ENCODE assay signal across 1 cellular context in genomic region chr4:51844157-51845054, GRCh38.
A peak's percentile ranks its signal among the peaks of the same experiment; 100 is the strongest.
TF ChIP-seq lines count a peak whose summit lies in the region.

No MANE protein-coding gene starts in this region.

TF ChIP-seq in HepG2, 621 proteins besides CTCF, POLR2A, EP300 and RAD21 (continued from another document and continues in another):
- no peak for TF ChIP-seq ZNF713 (CRISPR knock-in tag; IDR thresholded peaks at IDR 0.05)
- no peak for TF ChIP-seq ZNF446 (CRISPR knock-in tag; IDR thresholded peaks at IDR 0.05)
- no peak; the same call in 1 of the 2 replicates for TF ChIP-seq AHR (CRISPR knock-in tag; IDR thresholded peaks at IDR 0.05)
- no peak for TF ChIP-seq PBX2 (CRISPR knock-in tag; IDR thresholded peaks at IDR 0.05)
- TF ChIP-seq SRF (IDR thresholded peaks at IDR 0.05; ENCODE audit: low read depth, low read length) = 0 out of 2 replicates have a peak, but pooled peaks have one; percentile 8
- TF ChIP-seq RFXAP (CRISPR knock-in tag; IDR thresholded peaks at IDR 0.05; ENCODE audit: borderline replicate concordance) = no peak
- TF ChIP-seq SETDB1 (CRISPR knock-in tag; IDR thresholded peaks at IDR 0.05; ENCODE audit: borderline replicate concordance) = no peak
- TF ChIP-seq ARNT (IDR thresholded peaks at IDR 0.05) = no peak
- TF ChIP-seq ZNF737 (CRISPR knock-in tag; IDR thresholded peaks at IDR 0.05; ENCODE audit: borderline replicate concordance) = no peak
- no peak for TF ChIP-seq CREB1 (IDR thresholded peaks at IDR 0.05)
- TF ChIP-seq CREB1 (CRISPR knock-in tag; IDR thresholded peaks at IDR 0.05) = peak; percentile 50; the same call in 1 of the 2 replicates
- TF ChIP-seq CREB3 (CRISPR knock-in tag; IDR thresholded peaks at IDR 0.05) = no peak
- TF ChIP-seq ZNF607 (CRISPR knock-in tag; IDR thresholded peaks at IDR 0.05; ENCODE audit: borderline replicate concordance) = peak; percentile 54; the same call in 1 of the 2 replicates
- TF ChIP-seq PHF20 (CRISPR knock-in tag; IDR thresholded peaks at IDR 0.05) = peak; percentile 54; the same call in 1 of the 2 replicates
- TF ChIP-seq, protein P1, sequence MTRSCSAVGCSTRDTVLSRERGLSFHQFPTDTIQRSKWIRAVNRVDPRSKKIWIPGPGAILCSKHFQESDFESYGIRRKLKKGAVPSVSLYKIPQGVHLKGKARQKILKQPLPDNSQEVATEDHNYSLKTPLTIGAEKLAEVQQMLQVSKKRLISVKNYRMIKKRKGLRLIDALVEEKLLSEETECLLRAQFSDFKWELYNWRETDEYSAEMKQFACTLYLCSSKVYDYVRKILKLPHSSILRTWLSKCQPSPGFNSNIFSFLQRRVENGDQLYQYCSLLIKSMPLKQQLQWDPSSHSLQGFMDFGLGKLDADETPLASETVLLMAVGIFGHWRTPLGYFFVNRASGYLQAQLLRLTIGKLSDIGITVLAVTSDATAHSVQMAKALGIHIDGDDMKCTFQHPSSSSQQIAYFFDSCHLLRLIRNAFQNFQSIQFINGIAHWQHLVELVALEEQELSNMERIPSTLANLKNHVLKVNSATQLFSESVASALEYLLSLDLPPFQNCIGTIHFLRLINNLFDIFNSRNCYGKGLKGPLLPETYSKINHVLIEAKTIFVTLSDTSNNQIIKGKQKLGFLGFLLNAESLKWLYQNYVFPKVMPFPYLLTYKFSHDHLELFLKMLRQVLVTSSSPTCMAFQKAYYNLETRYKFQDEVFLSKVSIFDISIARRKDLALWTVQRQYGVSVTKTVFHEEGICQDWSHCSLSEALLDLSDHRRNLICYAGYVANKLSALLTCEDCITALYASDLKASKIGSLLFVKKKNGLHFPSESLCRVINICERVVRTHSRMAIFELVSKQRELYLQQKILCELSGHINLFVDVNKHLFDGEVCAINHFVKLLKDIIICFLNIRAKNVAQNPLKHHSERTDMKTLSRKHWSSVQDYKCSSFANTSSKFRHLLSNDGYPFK (CRISPR knock-in tag; IDR thresholded peaks at IDR 0.05; ENCODE audit: borderline replicate concordance) = peak; percentile 61; the same call in 1 of the 2 replicates
- 0 out of 2 replicates have a peak, but pooled peaks have one; percentile 50 for TF ChIP-seq SP140L (CRISPR knock-in tag; IDR thresholded peaks at IDR 0.05; ENCODE audit: borderline replicate concordance)
- 0 out of 2 replicates have a peak, but pooled peaks have one; percentile 68 for TF ChIP-seq NKX3-1 (CRISPR knock-in tag; IDR thresholded peaks at IDR 0.05)
- TF ChIP-seq RARA (CRISPR knock-in tag; IDR thresholded peaks at IDR 0.05) = no peak
- no peak for TF ChIP-seq ZNF747 (CRISPR knock-in tag; IDR thresholded peaks at IDR 0.05; ENCODE audit: borderline replicate concordance)
- TF ChIP-seq EEA1 (CRISPR knock-in tag; IDR thresholded peaks at IDR 0.05; ENCODE audit: borderline replicate concordance) = no peak
- TF ChIP-seq, protein P2, sequence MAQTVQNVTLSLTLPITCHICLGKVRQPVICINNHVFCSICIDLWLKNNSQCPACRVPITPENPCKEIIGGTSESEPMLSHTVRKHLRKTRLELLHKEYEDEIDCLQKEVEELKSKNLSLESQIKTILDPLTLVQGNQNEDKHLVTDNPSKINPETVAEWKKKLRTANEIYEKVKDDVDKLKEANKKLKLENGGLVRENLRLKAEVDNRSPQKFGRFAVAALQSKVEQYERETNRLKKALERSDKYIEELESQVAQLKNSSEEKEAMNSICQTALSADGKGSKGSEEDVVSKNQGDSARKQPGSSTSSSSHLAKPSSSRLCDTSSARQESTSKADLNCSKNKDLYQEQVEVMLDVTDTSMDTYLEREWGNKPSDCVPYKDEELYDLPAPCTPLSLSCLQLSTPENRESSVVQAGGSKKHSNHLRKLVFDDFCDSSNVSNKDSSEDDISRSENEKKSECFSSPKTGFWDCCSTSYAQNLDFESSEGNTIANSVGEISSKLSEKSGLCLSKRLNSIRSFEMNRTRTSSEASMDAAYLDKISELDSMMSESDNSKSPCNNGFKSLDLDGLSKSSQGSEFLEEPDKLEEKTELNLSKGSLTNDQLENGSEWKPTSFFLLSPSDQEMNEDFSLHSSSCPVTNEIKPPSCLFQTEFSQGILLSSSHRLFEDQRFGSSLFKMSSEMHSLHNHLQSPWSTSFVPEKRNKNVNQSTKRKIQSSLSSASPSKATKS (CRISPR knock-in tag; IDR thresholded peaks at IDR 0.05) = no peak
- TF ChIP-seq ZMYM3 (CRISPR knock-in tag; IDR thresholded peaks at IDR 0.05) = no peak
- no peak for TF ChIP-seq ZFP36L1 (CRISPR knock-in tag; IDR thresholded peaks at IDR 0.05)
- TF ChIP-seq, protein P3, sequence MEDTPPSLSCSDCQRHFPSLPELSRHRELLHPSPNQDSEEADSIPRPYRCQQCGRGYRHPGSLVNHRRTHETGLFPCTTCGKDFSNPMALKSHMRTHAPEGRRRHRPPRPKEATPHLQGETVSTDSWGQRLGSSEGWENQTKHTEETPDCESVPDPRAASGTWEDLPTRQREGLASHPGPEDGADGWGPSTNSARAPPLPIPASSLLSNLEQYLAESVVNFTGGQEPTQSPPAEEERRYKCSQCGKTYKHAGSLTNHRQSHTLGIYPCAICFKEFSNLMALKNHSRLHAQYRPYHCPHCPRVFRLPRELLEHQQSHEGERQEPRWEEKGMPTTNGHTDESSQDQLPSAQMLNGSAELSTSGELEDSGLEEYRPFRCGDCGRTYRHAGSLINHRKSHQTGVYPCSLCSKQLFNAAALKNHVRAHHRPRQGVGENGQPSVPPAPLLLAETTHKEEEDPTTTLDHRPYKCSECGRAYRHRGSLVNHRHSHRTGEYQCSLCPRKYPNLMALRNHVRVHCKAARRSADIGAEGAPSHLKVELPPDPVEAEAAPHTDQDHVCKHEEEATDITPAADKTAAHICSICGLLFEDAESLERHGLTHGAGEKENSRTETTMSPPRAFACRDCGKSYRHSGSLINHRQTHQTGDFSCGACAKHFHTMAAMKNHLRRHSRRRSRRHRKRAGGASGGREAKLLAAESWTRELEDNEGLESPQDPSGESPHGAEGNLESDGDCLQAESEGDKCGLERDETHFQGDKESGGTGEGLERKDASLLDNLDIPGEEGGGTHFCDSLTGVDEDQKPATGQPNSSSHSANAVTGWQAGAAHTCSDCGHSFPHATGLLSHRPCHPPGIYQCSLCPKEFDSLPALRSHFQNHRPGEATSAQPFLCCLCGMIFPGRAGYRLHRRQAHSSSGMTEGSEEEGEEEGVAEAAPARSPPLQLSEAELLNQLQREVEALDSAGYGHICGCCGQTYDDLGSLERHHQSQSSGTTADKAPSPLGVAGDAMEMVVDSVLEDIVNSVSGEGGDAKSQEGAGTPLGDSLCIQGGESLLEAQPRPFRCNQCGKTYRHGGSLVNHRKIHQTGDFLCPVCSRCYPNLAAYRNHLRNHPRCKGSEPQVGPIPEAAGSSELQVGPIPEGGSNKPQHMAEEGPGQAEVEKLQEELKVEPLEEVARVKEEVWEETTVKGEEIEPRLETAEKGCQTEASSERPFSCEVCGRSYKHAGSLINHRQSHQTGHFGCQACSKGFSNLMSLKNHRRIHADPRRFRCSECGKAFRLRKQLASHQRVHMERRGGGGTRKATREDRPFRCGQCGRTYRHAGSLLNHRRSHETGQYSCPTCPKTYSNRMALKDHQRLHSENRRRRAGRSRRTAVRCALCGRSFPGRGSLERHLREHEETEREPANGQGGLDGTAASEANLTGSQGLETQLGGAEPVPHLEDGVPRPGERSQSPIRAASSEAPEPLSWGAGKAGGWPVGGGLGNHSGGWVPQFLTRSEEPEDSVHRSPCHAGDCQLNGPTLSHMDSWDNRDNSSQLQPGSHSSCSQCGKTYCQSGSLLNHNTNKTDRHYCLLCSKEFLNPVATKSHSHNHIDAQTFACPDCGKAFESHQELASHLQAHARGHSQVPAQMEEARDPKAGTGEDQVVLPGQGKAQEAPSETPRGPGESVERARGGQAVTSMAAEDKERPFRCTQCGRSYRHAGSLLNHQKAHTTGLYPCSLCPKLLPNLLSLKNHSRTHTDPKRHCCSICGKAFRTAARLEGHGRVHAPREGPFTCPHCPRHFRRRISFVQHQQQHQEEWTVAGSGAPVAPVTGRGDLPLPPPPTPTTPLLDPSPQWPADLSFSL (CRISPR knock-in tag; IDR thresholded peaks at IDR 0.05) = no peak
- peak; percentile 80 for TF ChIP-seq PHF21A (CRISPR knock-in tag; IDR thresholded peaks at IDR 0.05)
- TF ChIP-seq PAX8 (CRISPR knock-in tag; IDR thresholded peaks at IDR 0.05; ENCODE audit: borderline replicate concordance) = no peak
- TF ChIP-seq ZNF550 (CRISPR knock-in tag; IDR thresholded peaks at IDR 0.05; ENCODE audit: borderline replicate concordance) = no peak
- peak; percentile 54 for TF ChIP-seq CBX1 (IDR thresholded peaks at IDR 0.05; ENCODE audit: low read depth)
- TF ChIP-seq ZBTB38 (CRISPR knock-in tag; IDR thresholded peaks at IDR 0.05) = 0 out of 2 replicates have a peak, but pooled peaks have one; percentile 38
- TF ChIP-seq CBFB (CRISPR knock-in tag; IDR thresholded peaks at IDR 0.05) = no peak
- no peak for TF ChIP-seq ZNF75D (CRISPR knock-in tag; IDR thresholded peaks at IDR 0.05; ENCODE audit: borderline replicate concordance)
- no peak for TF ChIP-seq ATF5 (CRISPR knock-in tag; IDR thresholded peaks at IDR 0.05; ENCODE audit: low read depth)
- peak; percentile 62 for TF ChIP-seq HNRNPK (IDR thresholded peaks at IDR 0.05; ENCODE audit: low read depth, low read length, poor library complexity, severe bottlenecking)
- TF ChIP-seq GTF2F1 (IDR thresholded peaks at IDR 0.05; ENCODE audit: low read length) = no peak
- peak; percentile 71 for TF ChIP-seq HCFC1 (IDR thresholded peaks at IDR 0.05; ENCODE audit: low read depth, low read length)
- TF ChIP-seq ZBTB20 (CRISPR knock-in tag; IDR thresholded peaks at IDR 0.05; ENCODE audit: borderline replicate concordance, low read depth) = no peak; the same call in 1 of the 2 replicates
- TF ChIP-seq, protein P4, sequence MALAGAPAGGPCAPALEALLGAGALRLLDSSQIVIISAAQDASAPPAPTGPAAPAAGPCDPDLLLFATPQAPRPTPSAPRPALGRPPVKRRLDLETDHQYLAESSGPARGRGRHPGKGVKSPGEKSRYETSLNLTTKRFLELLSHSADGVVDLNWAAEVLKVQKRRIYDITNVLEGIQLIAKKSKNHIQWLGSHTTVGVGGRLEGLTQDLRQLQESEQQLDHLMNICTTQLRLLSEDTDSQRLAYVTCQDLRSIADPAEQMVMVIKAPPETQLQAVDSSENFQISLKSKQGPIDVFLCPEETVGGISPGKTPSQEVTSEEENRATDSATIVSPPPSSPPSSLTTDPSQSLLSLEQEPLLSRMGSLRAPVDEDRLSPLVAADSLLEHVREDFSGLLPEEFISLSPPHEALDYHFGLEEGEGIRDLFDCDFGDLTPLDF (CRISPR knock-in tag; IDR thresholded peaks at IDR 0.05) = no peak
- TF ChIP-seq SMAD3 (CRISPR knock-in tag; IDR thresholded peaks at IDR 0.05) = peak; percentile 24; the same call in 1 of the 2 replicates
- TF ChIP-seq ZNF672 (CRISPR knock-in tag; IDR thresholded peaks at IDR 0.05) = no peak
- TF ChIP-seq ZNF180 (CRISPR knock-in tag; IDR thresholded peaks at IDR 0.05; ENCODE audit: borderline replicate concordance, low read depth) = no peak
- TF ChIP-seq, protein P5, sequence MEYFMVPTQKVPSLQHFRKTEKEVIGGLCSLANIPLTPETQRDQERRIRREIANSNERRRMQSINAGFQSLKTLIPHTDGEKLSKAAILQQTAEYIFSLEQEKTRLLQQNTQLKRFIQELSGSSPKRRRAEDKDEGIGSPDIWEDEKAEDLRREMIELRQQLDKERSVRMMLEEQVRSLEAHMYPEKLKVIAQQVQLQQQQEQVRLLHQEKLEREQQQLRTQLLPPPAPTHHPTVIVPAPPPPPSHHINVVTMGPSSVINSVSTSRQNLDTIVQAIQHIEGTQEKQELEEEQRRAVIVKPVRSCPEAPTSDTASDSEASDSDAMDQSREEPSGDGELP (IDR thresholded peaks at IDR 0.05; ENCODE audit: borderline replicate concordance, low read depth) = no peak
- no peak for TF ChIP-seq ZNF326 (CRISPR knock-in tag; IDR thresholded peaks at IDR 0.05; ENCODE audit: borderline replicate concordance)
- peak; percentile 76 for TF ChIP-seq ZBTB7B (CRISPR knock-in tag; IDR thresholded peaks at IDR 0.05)
- TF ChIP-seq ZNF44 (CRISPR knock-in tag; IDR thresholded peaks at IDR 0.05) = no peak
- TF ChIP-seq POLR2AphosphoS5 (IDR thresholded peaks at IDR 0.05; ENCODE audit: low read depth, low read length) = peak; percentile 74
- no peak for TF ChIP-seq FOXA1 (IDR thresholded peaks at IDR 0.05)
- TF ChIP-seq FOXA1 (CRISPR knock-in tag; IDR thresholded peaks at IDR 0.05) = no peak
- peak; percentile 81 for TF ChIP-seq ZSCAN25 (CRISPR knock-in tag; IDR thresholded peaks at IDR 0.05)
- TF ChIP-seq NFIB (CRISPR knock-in tag; IDR thresholded peaks at IDR 0.05; ENCODE audit: borderline replicate concordance) = no peak
- TF ChIP-seq NCOA2 (CRISPR knock-in tag; IDR thresholded peaks at IDR 0.05) = peak; percentile 10; the same call in 1 of the 2 replicates
- no peak for TF ChIP-seq ZNF431 (CRISPR knock-in tag; IDR thresholded peaks at IDR 0.05; ENCODE audit: borderline replicate concordance, low read depth)
- TF ChIP-seq ZNF652 (CRISPR knock-in tag; IDR thresholded peaks at IDR 0.05; ENCODE audit: borderline replicate concordance, low read depth) = no peak
- TF ChIP-seq, protein P6, sequence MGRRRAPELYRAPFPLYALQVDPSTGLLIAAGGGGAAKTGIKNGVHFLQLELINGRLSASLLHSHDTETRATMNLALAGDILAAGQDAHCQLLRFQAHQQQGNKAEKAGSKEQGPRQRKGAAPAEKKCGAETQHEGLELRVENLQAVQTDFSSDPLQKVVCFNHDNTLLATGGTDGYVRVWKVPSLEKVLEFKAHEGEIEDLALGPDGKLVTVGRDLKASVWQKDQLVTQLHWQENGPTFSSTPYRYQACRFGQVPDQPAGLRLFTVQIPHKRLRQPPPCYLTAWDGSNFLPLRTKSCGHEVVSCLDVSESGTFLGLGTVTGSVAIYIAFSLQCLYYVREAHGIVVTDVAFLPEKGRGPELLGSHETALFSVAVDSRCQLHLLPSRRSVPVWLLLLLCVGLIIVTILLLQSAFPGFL (CRISPR knock-in tag; IDR thresholded peaks at IDR 0.05) = no peak
- TF ChIP-seq U2AF1 (optimal IDR thresholded peaks at IDR 0.05; ENCODE audit: low read depth, low read length) = peak; percentile 12
- TF ChIP-seq ZNF264 (CRISPR knock-in tag; IDR thresholded peaks at IDR 0.05) = no peak
